24 cellular contexts compared by ENCODE assay signal in genomic region chr22:36246718-36247117, GRCh38. TPM values are rescaled to one million over a fixed set of nuclear protein-coding genes. Genes with fewer than 3 reads are reported as not detected.
"Had no signal": no experiment of that assay in that cellular context is flagged by ENCODE, and none has a peak within 500 bp of the region (broad histone marks: within the 10 kb centered on the region; RNA-seq: fewer than 3 reads in every experiment).

No MANE protein-coding gene starts in this region.

- H3K4me3 ChIP-seq: coronary artery, lung, mucosa of descending colon, prostate gland, right atrium auricular region, testis, tibial artery had no signal

- H3K27ac Mint-ChIP-seq: effector memory CD8-positive, alpha-beta T cell; memory B cell; mesothelial cell of epicardium; nephron; stimulated activated effector memory CD8-positive, alpha-beta T cell treated with anti-CD3 and anti-CD28 coated beads, Interleukin-12 subunit alpha, Interleukin-12 subunit beta, amount 100 ng/mL, for 72 hours; type B pancreatic cell had no signal

- H3K4me3 Mint-ChIP-seq: effector memory CD8-positive, alpha-beta T cell; immature natural killer cell; memory B cell; mesothelial cell of epicardium; naive B cell; nephron; stimulated activated effector memory CD8-positive, alpha-beta T cell treated with anti-CD3 and anti-CD28 coated beads, Interleukin-12 subunit alpha, Interleukin-12 subunit beta, amount 100 ng/mL, for 72 hours; type B pancreatic cell had no signal

- H3K9me3 ChIP-seq: mucosa of descending colon, prostate gland, right atrium auricular region, testis, tibial artery had no signal

- H3K9me3 Mint-ChIP-seq: memory B cell; stimulated activated effector memory CD8-positive, alpha-beta T cell treated with anti-CD3 and anti-CD28 coated beads, Interleukin-12 subunit alpha, Interleukin-12 subunit beta, amount 100 ng/mL, for 72 hours had no signal

- H3K4me1 ChIP-seq: prostate gland had no signal

- H3K36me3 ChIP-seq: prostate gland, right atrium auricular region, tibial artery had no signal

- H3K36me3 Mint-ChIP-seq: stimulated activated effector memory CD8-positive, alpha-beta T cell treated with anti-CD3 and anti-CD28 coated beads, Interleukin-12 subunit alpha, Interleukin-12 subunit beta, amount 100 ng/mL, for 72 hours; type B pancreatic cell had no signal

- H3K27ac ChIP-seq: coronary artery, prostate gland, right atrium auricular region, testis, tibial artery had no signal

- H3K27me3 Mint-ChIP-seq: memory B cell, type B pancreatic cell had no signal

- H3K27me3 ChIP-seq: right atrium auricular region, testis, tibial artery had no signal

- DNase-seq: dermis blood vessel endothelial cell; effector memory CD8-positive, alpha-beta T cell; hypothalamus; immature natural killer cell; mucosa of descending colon; naive B cell; nucleus accumbens; stimulated activated CD4-positive, alpha-beta T cell treated with anti-CD3 and anti-CD28 coated beads, Interleukin-2, amount 100 ng/mL, for 24 hours; stimulated activated CD4-positive, alpha-beta T cell treated with anti-CD3 and anti-CD28 coated beads, Interleukin-4, amount 100 ng/mL, for 24 hours; stimulated activated naive CD8-positive, alpha-beta T cell treated with anti-CD3 and anti-CD28 coated beads, Interleukin-15, Interleukin-2, amounts not matched to agents 100 U/mL and 50 U/mL, for 24 hours; substantia nigra; testis; tibial artery had no signal

RNA-seq across cellular contexts. Expression of gene APOL4, which starts 45.1 kb away (rescaled TPM):
- total RNA-seq: fibroblast of villous mesenchyme, osteocyte had no signal
